8 cellular contexts compared by ENCODE assay signal in genomic region chr12:109052415-109053323, GRCh38. TPM values are rescaled to one million over a fixed set of nuclear protein-coding genes. Genes with fewer than 3 reads are reported as not detected.
DNase-seq lines count a peak whose midpoint lies in the region; ATAC-seq and TF ChIP-seq lines count a peak whose summit lies in the region.

Gene USP30, plus strand, starts transcription at chr12:109052576. Its CDS starts 103 bp downstream, at chr12:109052679.

- H3K9me3 ChIP-seq in Peyer's patch = no peaks in the 10 kb centered on the region

- no peaks in the 10 kb centered on the region for H3K27me3 Mint-ChIP-seq in naive thymus-derived CD8-positive, alpha-beta T cell
- H3K27me3 Mint-ChIP-seq in stimulated activated memory B cell treated with anti-CD40 and anti-IgM and Interleukin-4, amounts not matched to agents 10 μg/mL and 1 μg/mL and 100 μg/mL, for 72 hours = no peaks in the 10 kb centered on the region

- in situ Hi-C loops in KBM-7 (cut with MboI; ENCODE audit: low pct_unique_long_range_greater_than_20kb, low sequenced_read_pairs) = no loop called here

- no peaks in the 10 kb centered on the region for H3K27me3 ChIP-seq in Peyer's patch

- H3K4me3 ChIP-seq in Peyer's patch = peak within 1 kb of the TSS; percentile 61 to 97 (median 83)
- peak within 1 kb of the TSS; percentile 91 for H3K4me3 ChIP-seq in fibroblast of mammary gland (ENCODE audit: control insufficient read depth, low read depth, low read length)

- POLR2A ChIA-PET in naive thymus-derived CD8-positive, alpha-beta T cell (lab: Charles Lee) = interaction anchor here (0.7 to 1.5 kb wide), 9 partner anchors 32 to 521 kb away, joined by 3 to 8 read pairs (median 3); partner anchors contain the start of genes ALKBH2, ISCU, MMAB and MVK

- H3K4me1 ChIP-seq in Peyer's patch = peaks cover 0 to 14% (median 0%) of the 10 kb centered on the region in 4 donors

- TF ChIP-seq POLR2A in Peyer's patch (IDR thresholded peaks at IDR 0.05) = peak; percentile 53

- TF ChIP-seq CTCF in Peyer's patch (IDR thresholded peaks at IDR 0.05) (no peak), fibroblast of mammary gland (conservative IDR thresholded peaks at IDR 0.05; ENCODE audit: control insufficient read depth, insufficient read depth, low read depth, low read length) (no peak)

- H3K36me3 Mint-ChIP-seq in naive thymus-derived CD8-positive, alpha-beta T cell = peaks cover 0 to 14% (median 3%) of the 10 kb centered on the region in 3 donors
- H3K36me3 Mint-ChIP-seq in stimulated activated memory B cell treated with anti-CD40 and anti-IgM and Interleukin-4, amounts not matched to agents 10 μg/mL and 1 μg/mL and 100 μg/mL, for 72 hours = peaks cover 11% of the 10 kb centered on the region

- H3K36me3 ChIP-seq in Peyer's patch = peaks cover 0 to under 1% (median 0%) of the 10 kb centered on the region in 3 donors

- H3K27ac Mint-ChIP-seq in naive thymus-derived CD8-positive, alpha-beta T cell = peak within 1 kb of the TSS; percentile 93 to 99 (median 96)
- H3K27ac Mint-ChIP-seq in stimulated activated memory B cell treated with anti-CD40 and anti-IgM and Interleukin-4, amounts not matched to agents 10 μg/mL and 1 μg/mL and 100 μg/mL, for 72 hours = peak within 1 kb of the TSS; percentile 93

- H3K4me1 Mint-ChIP-seq in naive thymus-derived CD8-positive, alpha-beta T cell = peaks cover 7 to 28% (median 20%) of the 10 kb centered on the region in 4 donors
- H3K4me1 Mint-ChIP-seq in stimulated activated memory B cell treated with anti-CD40 and anti-IgM and Interleukin-4, amounts not matched to agents 10 μg/mL and 1 μg/mL and 100 μg/mL, for 72 hours = peaks cover 29% of the 10 kb centered on the region

- no peaks in the 10 kb centered on the region for H3K9me3 Mint-ChIP-seq in naive thymus-derived CD8-positive, alpha-beta T cell
- no peaks in the 10 kb centered on the region for H3K9me3 Mint-ChIP-seq in stimulated activated memory B cell treated with anti-CD40 and anti-IgM and Interleukin-4, amounts not matched to agents 10 μg/mL and 1 μg/mL and 100 μg/mL, for 72 hours

- peak within 1 kb of the TSS; percentile 92 to 98 (median 96) for H3K4me3 Mint-ChIP-seq in naive thymus-derived CD8-positive, alpha-beta T cell
- peak within 1 kb of the TSS; percentile 95 for H3K4me3 Mint-ChIP-seq in stimulated activated memory B cell treated with anti-CD40 and anti-IgM and Interleukin-4, amounts not matched to agents 10 μg/mL and 1 μg/mL and 100 μg/mL, for 72 hours

- peak within 1 kb of the TSS; percentile 85 to 94 (median 88) for H3K27ac ChIP-seq in Peyer's patch

- DNase-seq in DMS79 treated with DMSO at 0.1 percent for 48 hours (lab: John Stamatoyannopoulos, UW) (peak; percentile 80), KBM-7 (peak; percentile 86), Peyer's patch (peak; percentile 79 to 92 (median 89)), fibroblast of mammary gland (ENCODE audit: low read depth) (peak; percentile 84)
- DNase-seq in activated T-helper 1 cell treated with anti-CD3 and anti-CD28 coated beads, Interleukin-2, amount 50 U/mL, for 16 hours (ENCODE audit: low read depth in 1 of 2, low spot score in 1 of 2) = peak; percentile 75
- DNase-seq in naive thymus-derived CD8-positive, alpha-beta T cell = peak; percentile 69 to 92 (median 82)

- ATAC-seq in GM21723 (IDR thresholded peaks at IDR 0.05; ENCODE audit: unreplicated experiment) = peak; percentile 64
- ATAC-seq in naive thymus-derived CD8-positive, alpha-beta T cell = peak; percentile 73 to 80
- peak; percentile 92 for ATAC-seq in stimulated activated memory B cell treated with anti-CD40 and anti-IgM and Interleukin-4, amounts not matched to agents 10 μg/mL and 1 μg/mL and 100 μg/mL, for 72 hours

RNA-seq across cellular contexts. Expression of gene USP30, which starts in this region (rescaled TPM):
- total RNA-seq in Peyer's patch = 10 to 100 TPM in 3 of 4 donors, 1 to 10 TPM in 1; 7.4 to 45.4 (median 34.5) TPM
- 10 to 100 TPM in 1 of 2 experiments, 1 to 10 TPM in 1; 9.8 to 12.1 TPM for total RNA-seq in naive thymus-derived CD8-positive, alpha-beta T cell
- polyA plus RNA-seq in naive thymus-derived CD8-positive, alpha-beta T cell = 10 to 100 TPM in 2 of 3 donors, 1 to 10 TPM in 1; 9.8 to 11.5 (median 10.2) TPM

Comparison
In these comparisons a context has a peak if more than half of its experiments do, and no peak if none do; other contexts are left out.
1. Peak in every context shown above with its lines: DNase-seq, ATAC-seq, H3K4me3 ChIP-seq and H3K27ac ChIP-seq.